Comparison of ENCODE assay signal across 8 cellular contexts in genomic region chr6:123380257-123380656, GRCh38.
DNase-seq lines count a peak whose midpoint lies in the region; ATAC-seq, FAIRE-seq and TF ChIP-seq lines count a peak whose summit lies in the region.

No MANE protein-coding gene starts in this region.

- H3K27ac Mint-ChIP-seq in activated naive CD8-positive, alpha-beta T cell treated with anti-CD3 and anti-CD28 coated beads for 36 hours = no peak overlapping the region

- no peak for TF ChIP-seq POLR2A in uterus (IDR thresholded peaks at IDR 0.05)

- intact Hi-C loops in kidney (cut with DNase I) = no loop called here
- intact Hi-C loops in uterus (cut with DNase I; ENCODE audit: low total_unique reads) = no loop called here

- no peaks in the 10 kb centered on the region for H3K36me3 Mint-ChIP-seq in activated naive CD8-positive, alpha-beta T cell treated with anti-CD3 and anti-CD28 coated beads for 36 hours

- FAIRE-seq in kidney (lab: Jason Lieb, UNC) = no peak

- H3K36me3 ChIP-seq in kidney (ENCODE audit: control insufficient read depth in 1 of 2, insufficient read depth in 2 of 2, low read length in 2 of 2) = no peaks in the 10 kb centered on the region
- no peaks in the 10 kb centered on the region for H3K36me3 ChIP-seq in uterus

- H3K4me3 Mint-ChIP-seq in activated naive CD8-positive, alpha-beta T cell treated with anti-CD3 and anti-CD28 coated beads for 36 hours = no peak overlapping the region

- ATAC-seq in GM19351 (IDR thresholded peaks at IDR 0.05; ENCODE audit: unreplicated experiment) (peak; percentile 58), GM21528 (IDR thresholded peaks at IDR 0.05; ENCODE audit: low FRiP score, unreplicated experiment) (no peak)

- no peak overlapping the region for H3K4me3 ChIP-seq in kidney (ENCODE audit: low read length in 2 of 2)
- H3K4me3 ChIP-seq in uterus = no peak overlapping the region

- TF ChIP-seq CTCF in kidney (IDR thresholded peaks at IDR 0.05; ENCODE audit: borderline replicate concordance, extremely low read depth, insufficient read depth) (peak; percentile 5), uterus (IDR thresholded peaks at IDR 0.05) (no peak)

- peak; percentile 72 for DNase-seq in NCI-H1092 treated with DMSO at 0.1 percent for 48 hours (lab: John Stamatoyannopoulos, UW)
- DNase-seq in SW480 (ENCODE audit: low spot score) = peak; percentile 21
- no peak for DNase-seq in kidney
- no peak for DNase-seq in T-helper 9 cell
- no peak for DNase-seq in uterus
- no peak for DNase-seq in activated naive CD8-positive, alpha-beta T cell treated with anti-CD3 and anti-CD28 coated beads for 36 hours

- H3K9ac ChIP-seq in kidney (ENCODE audit: low read length in 2 of 2) = no peak overlapping the region

- H3K4me1 Mint-ChIP-seq in activated naive CD8-positive, alpha-beta T cell treated with anti-CD3 and anti-CD28 coated beads for 36 hours = no peaks in the 10 kb centered on the region

- H3K4me1 ChIP-seq in kidney (ENCODE audit: control insufficient read depth in 1 of 2, insufficient read depth in 1 of 2, low read depth in 1 of 2, low read length in 2 of 2) (no peaks in the 10 kb centered on the region), uterus (no peaks in the 10 kb centered on the region)

- H3K27me3 ChIP-seq in uterus = no peaks in the 10 kb centered on the region

- no peak overlapping the region for H3K27ac ChIP-seq in kidney (ENCODE audit: low read depth in 2 of 2, low read length in 2 of 2)
- no peak overlapping the region for H3K27ac ChIP-seq in uterus

- H3K9me3 Mint-ChIP-seq in activated naive CD8-positive, alpha-beta T cell treated with anti-CD3 and anti-CD28 coated beads for 36 hours = no peaks in the 10 kb centered on the region

- no peaks in the 10 kb centered on the region for H3K27me3 Mint-ChIP-seq in activated naive CD8-positive, alpha-beta T cell treated with anti-CD3 and anti-CD28 coated beads for 36 hours

- no peaks in the 10 kb centered on the region for H3K9me3 ChIP-seq in kidney (ENCODE audit: control insufficient read depth in 1 of 2, low read length in 2 of 2)
- H3K9me3 ChIP-seq in uterus = no peaks in the 10 kb centered on the region

Comparison
In these comparisons a context has a peak if more than half of its experiments do, and no peak if none do; other contexts are left out.
1. DNase-seq: peak in NCI-H1092 treated with DMSO at 0.1 percent for 48 hours (single experiment) and SW480 (single experiment); none in kidney (single experiment), T-helper 9 cell (single experiment), uterus (0 of 2) and activated naive CD8-positive, alpha-beta T cell treated with anti-CD3 and anti-CD28 coated beads for 36 hours (single experiment).